In the genomic region with DNA sequence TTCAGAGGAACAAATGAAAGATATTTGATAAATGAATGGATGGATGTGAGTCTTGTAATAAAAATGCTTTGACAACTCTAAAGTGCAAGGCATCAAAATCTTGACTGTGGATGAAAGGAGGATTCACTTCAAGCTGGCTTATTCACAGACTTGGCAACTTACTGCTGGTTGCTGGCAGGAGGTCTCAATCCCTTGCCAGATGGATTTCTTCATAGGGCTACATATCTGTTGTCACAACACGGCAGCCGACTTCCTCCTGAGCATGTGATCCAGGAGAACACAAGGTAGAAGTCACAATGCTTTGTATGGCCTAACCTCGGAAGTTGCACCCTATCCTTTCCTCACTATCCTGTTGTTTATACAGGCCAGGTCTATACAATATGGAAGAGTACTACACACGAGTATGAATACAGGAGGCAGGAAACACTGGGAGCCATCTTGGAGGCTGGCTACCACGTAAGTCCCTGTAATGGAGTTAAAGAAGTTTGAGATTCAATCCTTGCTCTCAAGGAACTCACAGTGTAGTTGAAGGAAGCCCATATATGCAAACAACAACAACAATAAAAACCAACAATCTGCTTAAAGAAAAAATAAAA, we compare ENCODE assay signal across 15 cellular contexts.
DNase-seq lines count a peak whose midpoint lies in the region; TF ChIP-seq lines count a peak whose summit lies in the region.
"Had no signal": no experiment of that assay in that cellular context is flagged by ENCODE, and none has a peak within 500 bp of the region (broad histone marks: within the 10 kb centered on the region; RNA-seq: fewer than 3 reads in every experiment).

No MANE protein-coding gene starts in this region.

- TF ChIP-seq CTCF in MCF 10A (IDR thresholded peaks at IDR 0.05; ENCODE audit: unreplicated experiment) (no peak), mammary epithelial cell (conservative IDR thresholded peaks at IDR 0.05 in 1 of 2, IDR thresholded peaks at IDR 0.05 in 1 of 2; ENCODE audit: extremely low read depth in 1 of 2, insufficient read depth in 1 of 2, low read depth in 1 of 2, low read length in 2 of 2) (no peak)

- H3K27me3 ChIP-seq in mammary epithelial cell (ENCODE audit: insufficient read depth, low read length) (peaks cover 2% of the 10 kb centered on the region), subcutaneous abdominal adipose tissue (ENCODE audit: control insufficient read depth in 5 of 5, insufficient read depth in 4 of 5, low read length in 5 of 5) (no peaks in the 10 kb centered on the region)
- H3K27me3 ChIP-seq: BLaER1 treated with 17β-estradiol and CSF1 and Interleukin-3, amounts not matched to agents 10 nM and 100 nM had no signal

- H3K27ac ChIP-seq in mammary epithelial cell (ENCODE audit: insufficient read depth, low read depth, low read length) (no peak overlapping the region), subcutaneous abdominal adipose tissue (ENCODE audit: low read depth, low read length) (peak overlapping the region; percentile 41)
- H3K27ac ChIP-seq: BLaER1 treated with 17β-estradiol and CSF1 and Interleukin-3, amounts not matched to agents 10 nM and 100 nM had no signal

- no TSS peak for BruUV-seq in MCF 10A (replicated peaks; lab: Mats Ljungman, UMichigan)
- BruUV-seq in mammary epithelial cell (replicated peaks; lab: Mats Ljungman, UMichigan): no TSS peak

- H3K36me3 Mint-ChIP-seq in MCF 10A (ENCODE audit: insufficient read depth, unreplicated experiment): no peaks in the 10 kb centered on the region
- H3K36me3 Mint-ChIP-seq: CD4-positive, CD25-positive, alpha-beta regulatory T cell had no signal

- H3K27ac Mint-ChIP-seq in MCF 10A (ENCODE audit: low read depth, unreplicated experiment): no peak overlapping the region
- H3K27ac Mint-ChIP-seq: CD4-positive, CD25-positive, alpha-beta regulatory T cell; HFFc6 had no signal

- no peaks in the 10 kb centered on the region for H3K79me2 ChIP-seq in mammary epithelial cell (ENCODE audit: insufficient read depth, low read length)

- no peaks in the 10 kb centered on the region for H3K9me3 Mint-ChIP-seq in MCF 10A (ENCODE audit: unreplicated experiment)

- DNase-seq in MCF 10A (ENCODE audit: unreplicated experiment) (peak; percentile 15), mammary epithelial cell (no peak), fibroblast of gingiva (ENCODE audit: low read depth) (peak; percentile 22), KG1 (lab: John Stamatoyannopoulos, UW) (no peak), inferior parietal cortex (ENCODE audit: extremely low spot score) (no peak)
- DNase-seq in stimulated activated naive CD4-positive, alpha-beta T cell treated with Interleukin-2 at 50 U/mL for 16 hours (lab: John Stamatoyannopoulos, UW): no peak
- DNase-seq: 8988T; ACHN; CD4-positive, CD25-positive, alpha-beta regulatory T cell; DMS79; HCEC 1CT; HFFc6 had no signal

- 46% methylated on average over 5 of the region's 5 CpGs for WGBS in mammary epithelial cell (ENCODE audit: low coverage, missing lambda C conversion rate)

- H3K4me1 Mint-ChIP-seq in MCF 10A (ENCODE audit: insufficient read depth, unreplicated experiment): no peaks in the 10 kb centered on the region
- H3K4me1 Mint-ChIP-seq: CD4-positive, CD25-positive, alpha-beta regulatory T cell had no signal

- dilution Hi-C loops in mammary epithelial cell (cut with HindIII; ENCODE audit: low sequenced_read_pairs): no loop called here

- in situ Hi-C loops in mammary epithelial cell (cut with MboI; ENCODE audit: low sequenced_read_pairs in 2 of 2): no loop called here

- H3K36me3 ChIP-seq in mammary epithelial cell (ENCODE audit: insufficient read depth, low read length) (no peaks in the 10 kb centered on the region), subcutaneous abdominal adipose tissue (ENCODE audit: control insufficient read depth in 5 of 5, insufficient read depth in 5 of 5, low read length in 5 of 5) (no peaks in the 10 kb centered on the region)
- H3K36me3 ChIP-seq: BLaER1 treated with 17β-estradiol and CSF1 and Interleukin-3, amounts not matched to agents 10 nM and 100 nM had no signal

- no peak overlapping the region for H3K9ac ChIP-seq in mammary epithelial cell (ENCODE audit: insufficient read depth, low read length)
- H3K9ac ChIP-seq in subcutaneous abdominal adipose tissue (ENCODE audit: low read length in 5 of 5): no peak overlapping the region
- H3K9ac ChIP-seq: BLaER1 treated with 17β-estradiol and CSF1 and Interleukin-3, amounts not matched to agents 10 nM and 100 nM had no signal

- intact Hi-C loops in MCF 10A (cut with micrococcal nuclease): no loop called here
- intact Hi-C loops in mammary epithelial cell (cut with micrococcal nuclease): no loop called here

- POLR2A ChIA-PET in MCF 10A (lab: Yijun Ruan, JAX): no interaction called here

- H3K4me3 Mint-ChIP-seq in MCF 10A (ENCODE audit: unreplicated experiment): no peak overlapping the region
- H3K4me3 Mint-ChIP-seq: CD4-positive, CD25-positive, alpha-beta regulatory T cell; HFFc6 had no signal

- no peaks in the 10 kb centered on the region for H3K4me1 ChIP-seq in mammary epithelial cell (ENCODE audit: insufficient read depth, low read length)
- peaks cover 0 to 11% (median 0%) of the 10 kb centered on the region in 5 donors for H3K4me1 ChIP-seq in subcutaneous abdominal adipose tissue (ENCODE audit: control insufficient read depth in 5 of 5, insufficient read depth in 5 of 5, low read length in 5 of 5)
- H3K4me1 ChIP-seq: BLaER1 treated with 17β-estradiol and CSF1 and Interleukin-3, amounts not matched to agents 10 nM and 100 nM had no signal

- no peak overlapping the region for H2AFZ ChIP-seq in mammary epithelial cell (ENCODE audit: low read depth, low read length)

- H3K9me3 ChIP-seq in mammary epithelial cell (replicated peaks; ENCODE audit: insufficient read depth, low read length) (no peaks in the 10 kb centered on the region), subcutaneous abdominal adipose tissue (ENCODE audit: control insufficient read depth in 5 of 5, low read length in 5 of 5) (no peaks in the 10 kb centered on the region)

- H4K20me1 ChIP-seq in mammary epithelial cell (ENCODE audit: insufficient read depth, low read length): no peaks in the 10 kb centered on the region
- H4K20me1 ChIP-seq: BLaER1 treated with 17β-estradiol and CSF1 and Interleukin-3, amounts not matched to agents 10 nM and 100 nM had no signal

- CTCF ChIA-PET in MCF 10A (lab: Yijun Ruan, JAX): no interaction called here
- CTCF ChIA-PET in mammary epithelial cell (lab: Charles Lee; ENCODE audit: low non-redundant PET): no interaction called here

- no peak overlapping the region for H3K4me2 ChIP-seq in mammary epithelial cell (ENCODE audit: insufficient read depth, low read depth, low read length)
- H3K4me2 ChIP-seq: BLaER1 treated with 17β-estradiol and CSF1 and Interleukin-3, amounts not matched to agents 10 nM and 100 nM had no signal

- H3K27me3 Mint-ChIP-seq in MCF 10A (ENCODE audit: insufficient read depth, unreplicated experiment): no peaks in the 10 kb centered on the region
- H3K27me3 Mint-ChIP-seq: CD4-positive, CD25-positive, alpha-beta regulatory T cell had no signal

- H3K4me3 ChIP-seq in mammary epithelial cell (replicated peaks in 1 of 3; ENCODE audit: insufficient read depth in 1 of 3, low read depth in 2 of 3, low read length in 3 of 3) (no peak overlapping the region), subcutaneous abdominal adipose tissue (ENCODE audit: low read depth in 1 of 5, low read length in 5 of 5) (no peak overlapping the region)
- H3K4me3 ChIP-seq: BLaER1 treated with 17β-estradiol and CSF1 and Interleukin-3, amounts not matched to agents 10 nM and 100 nM; GM12878 had no signal

Comparison
In these comparisons a context has a peak if more than half of its experiments do, and no peak if none do; other contexts are left out.
1. DNase-seq: peak in MCF 10A (single experiment) and fibroblast of gingiva (single experiment); none in mammary epithelial cell (single experiment), KG1 (single experiment), stimulated activated naive CD4-positive, alpha-beta T cell treated with Interleukin-2 at 50 U/mL for 16 hours (single experiment) and inferior parietal cortex (single experiment).